ENCODE assay signal across 17 cellular contexts in genomic region chrX:147565239-147565638, GRCh38.
DNase-seq lines count a peak whose midpoint lies in the region; ATAC-seq, FAIRE-seq and TF ChIP-seq lines count a peak whose summit lies in the region.
"Had no signal": no experiment of that assay in that cellular context is flagged by ENCODE, and none has a peak within 500 bp of the region (broad histone marks: within the 10 kb centered on the region; RNA-seq: fewer than 3 reads in every experiment).

No MANE protein-coding gene starts in this region.

- TF ChIP-seq POLR2A in heart left ventricle (IDR thresholded peaks at IDR 0.05) = no peak

- H3K36me3 ChIP-seq in bronchial epithelial cell (ENCODE audit: control insufficient read depth, insufficient read depth, low read length) = no peaks in the 10 kb centered on the region
- no peaks in the 10 kb centered on the region for H3K36me3 ChIP-seq in H7 (replicated peaks; ENCODE audit: control insufficient read depth, insufficient read depth, low read length)
- no peaks in the 10 kb centered on the region for H3K36me3 ChIP-seq in heart left ventricle

- intact Hi-C loops in heart left ventricle (cut with DNase I) = no loop called here

- no peak overlapping the region for H3K27ac ChIP-seq in heart left ventricle

- FAIRE-seq in bronchial epithelial cell (lab: Jason Lieb, UNC) (no peak), islet of Langerhans (lab: Jason Lieb, UNC) (peak; percentile 41)
- FAIRE-seq: D721Med had no signal

- 42 to 81% (median 59%) methylated on average over 1 of the region's 1 CpG for whole genome bisulfite sequencing in heart left ventricle, 4 donors

- no peaks in the 10 kb centered on the region for H3K4me1 ChIP-seq in heart left ventricle

- H3K9me3 ChIP-seq in heart left ventricle = no peaks in the 10 kb centered on the region

- TF ChIP-seq CTCF in bronchial epithelial cell (IDR thresholded peaks at IDR 0.05; ENCODE audit: insufficient read depth, low read length, severe bottlenecking) (no peak), heart left ventricle (IDR thresholded peaks at IDR 0.05) (no peak)

- H3K4me3 ChIP-seq in bronchial epithelial cell (ENCODE audit: low read depth, low read length) = no peak overlapping the region
- H3K4me3 ChIP-seq in H7 (ENCODE audit: insufficient read depth, low read depth, low read length) = no peak overlapping the region
- H3K4me3 ChIP-seq in heart left ventricle = no peak overlapping the region

- no peak for ATAC-seq in heart left ventricle
- ATAC-seq: SK-N-SH treated with all-trans-retinoic acid at 6 μM for 48 hours had no signal

- no peaks in the 10 kb centered on the region for H3K27me3 ChIP-seq in bronchial epithelial cell (ENCODE audit: control insufficient read depth, insufficient read depth, low read length)
- H3K27me3 ChIP-seq in H7 (ENCODE audit: control insufficient read depth, insufficient read depth, low read length) = no peaks in the 10 kb centered on the region
- H3K27me3 ChIP-seq in heart left ventricle = no peaks in the 10 kb centered on the region

- DNase-seq in AG20443 (ENCODE audit: low spot score) = peak; percentile 5
- peak; percentile 14 for DNase-seq in M059J (ENCODE audit: low read depth)
- DNase-seq in bronchial epithelial cell (ENCODE audit: low read depth) = peak; percentile 44
- no peak for DNase-seq in H7
- no peak for DNase-seq in heart left ventricle
- DNase-seq in NCI-H146 treated with DMSO at 0.1 percent for 48 hours (lab: John Stamatoyannopoulos, UW; ENCODE audit: unreplicated experiment) = no peak
- DNase-seq in COLO829 (ENCODE audit: low spot score) = no peak
- DNase-seq: CD4-positive, alpha-beta T cell; DND-41; H9; NCI-H146; NCI-H2107; NCI-H69; Right ventricle myocardium superior had no signal

Comparison
In these comparisons a context has a peak if more than half of its experiments do, and no peak if none do; other contexts are left out.
1. DNase-seq: peak in AG20443 (single experiment), M059J (single experiment) and bronchial epithelial cell (single experiment); none in H7 (single experiment), heart left ventricle (0 of 5), NCI-H146 treated with DMSO at 0.1 percent for 48 hours (single experiment) and COLO829 (single experiment).